ENCODE assay signal across 22 cellular contexts in genomic region chr1:152912900-152913299, GRCh38. TPM values are rescaled to one million over a fixed set of nuclear protein-coding genes. Genes with fewer than 3 reads are reported as not detected.
DNase-seq lines count a peak whose midpoint lies in the region; ATAC-seq and TF ChIP-seq lines count a peak whose summit lies in the region.
"Had no signal": no experiment of that assay in that cellular context is flagged by ENCODE, and none has a peak within 500 bp of the region (broad histone marks: within the 10 kb centered on the region; RNA-seq: fewer than 3 reads in every experiment).

No MANE protein-coding gene starts in this region.

- no peak overlapping the region for H3K27ac ChIP-seq in breast epithelium
- H3K27ac ChIP-seq in lung (ENCODE audit: low read depth in 1 of 2, low read length in 1 of 2) = no peak overlapping the region
- H3K27ac ChIP-seq in uterus = no peak overlapping the region
- H3K27ac ChIP-seq: C4-2B, RWPE1 had no signal

- POLR2A ChIA-PET in MCF 10A (lab: Yijun Ruan, JAX) = no interaction called here

- no peak overlapping the region for H3K4me3 ChIP-seq in breast epithelium
- H3K4me3 ChIP-seq in epithelial cell of esophagus (ENCODE audit: low read length) = no peak overlapping the region
- H3K4me3 ChIP-seq in lung = no peak overlapping the region
- no peak overlapping the region for H3K4me3 ChIP-seq in uterus
- H3K4me3 ChIP-seq: MG63 had no signal

- ATAC-seq in lung (ENCODE audit: insufficient read depth, low FRiP score) (peak; percentile 6), GM21367 (IDR thresholded peaks at IDR 0.05; ENCODE audit: unreplicated experiment) (no peak)

- DNase-seq in MCF 10A (ENCODE audit: unreplicated experiment) = no peak
- no peak for DNase-seq in breast epithelium (ENCODE audit: low spot score in 2 of 2)
- DNase-seq in epithelial cell of esophagus (ENCODE audit: low read depth) = peak; percentile 59
- no peak for DNase-seq in lung (ENCODE audit: low spot score)
- no peak for DNase-seq in uterus
- DNase-seq in stimulated activated naive CD4-positive, alpha-beta T cell (lab: John Stamatoyannopoulos, UW) = no peak
- no peak for DNase-seq in OCI-M1 (lab: John Stamatoyannopoulos, UW)
- DNase-seq: DMS79, Kasumi-1, MG63, NCI-H1417, NCI-H187, NCI-H2107, NCI-H446 treated with DMSO at 0.1 percent for 48 hours, NCI-H526 treated with DMSO at 0.1 percent for 48 hours, SHP77 treated with DMSO at 0.1 percent for 48 hours had no signal

- no peaks in the 10 kb centered on the region for H3K27me3 Mint-ChIP-seq in MCF 10A (ENCODE audit: insufficient read depth, unreplicated experiment)

- 57 to 58% methylated on average over 5 of the region's 5 CpGs for WGBS in lung, 2 donors

- H3K4me1 ChIP-seq in breast epithelium (no peaks in the 10 kb centered on the region), lung (ENCODE audit: control insufficient read depth in 2 of 2, insufficient read depth in 2 of 2, low read length in 2 of 2) (no peaks in the 10 kb centered on the region), uterus (no peaks in the 10 kb centered on the region)

- H3K27ac Mint-ChIP-seq in MCF 10A (ENCODE audit: low read depth, unreplicated experiment) = peak overlapping the region; percentile 1

- H3K4me3 Mint-ChIP-seq in MCF 10A (ENCODE audit: unreplicated experiment) = no peak overlapping the region

- H3K27me3 ChIP-seq in breast epithelium (peaks cover 0 to 4% of the 10 kb centered on the region in 2 donors), lung (ENCODE audit: control insufficient read depth, insufficient read depth) (no peaks in the 10 kb centered on the region), uterus (no peaks in the 10 kb centered on the region)
- H3K27me3 ChIP-seq: MG63 had no signal

- no peak for TF ChIP-seq CTCF in MCF 10A (IDR thresholded peaks at IDR 0.05; ENCODE audit: unreplicated experiment)
- no peak for TF ChIP-seq CTCF in breast epithelium (IDR thresholded peaks at IDR 0.05)
- TF ChIP-seq CTCF in epithelial cell of esophagus (IDR thresholded peaks at IDR 0.05; ENCODE audit: insufficient read depth, low read depth, low read length, missing control alignments) = no peak
- no peak for TF ChIP-seq CTCF in lung (IDR thresholded peaks at IDR 0.05; ENCODE audit: control extremely low read depth, extremely low read depth)
- no peak for TF ChIP-seq CTCF in uterus (IDR thresholded peaks at IDR 0.05)

- peaks cover 11% of the 10 kb centered on the region for H3K4me1 Mint-ChIP-seq in MCF 10A (ENCODE audit: insufficient read depth, unreplicated experiment)

- TF ChIP-seq POLR2A in breast epithelium (IDR thresholded peaks at IDR 0.05) (no peak), uterus (IDR thresholded peaks at IDR 0.05) (no peak)

- BruUV-seq in MCF 10A (replicated peaks; lab: Mats Ljungman, UMichigan) = no TSS peak

- intact Hi-C loops in MCF 10A (cut with micrococcal nuclease) = no loop called here
- intact Hi-C loops in breast epithelium (cut with DNase I; ENCODE audit: low total_unique reads) = no loop called here
- intact Hi-C loops in uterus (cut with DNase I; ENCODE audit: low total_unique reads) = no loop called here

- H3K36me3 Mint-ChIP-seq in MCF 10A (ENCODE audit: insufficient read depth, unreplicated experiment) = no peaks in the 10 kb centered on the region

- peaks cover 0 to 6% of the 10 kb centered on the region in 2 donors for H3K9me3 ChIP-seq in breast epithelium
- peaks cover 0 to 9% of the 10 kb centered on the region in 2 donors for H3K9me3 ChIP-seq in lung (ENCODE audit: control insufficient read depth in 2 of 2, insufficient read depth in 1 of 2, low read length in 1 of 2)
- H3K9me3 ChIP-seq in uterus = no peaks in the 10 kb centered on the region

- CTCF ChIA-PET in MCF 10A (lab: Yijun Ruan, JAX) = interaction anchor here (0.7 to 5.7 kb wide), 8 partner anchors 10 to 321 kb away, joined by 3 to 44 read pairs (median 8); no protein-coding TSS in a partner anchor

- peaks cover 13% of the 10 kb centered on the region for H3K9me3 Mint-ChIP-seq in MCF 10A (ENCODE audit: unreplicated experiment)

- H3K36me3 ChIP-seq in breast epithelium (no peaks in the 10 kb centered on the region), lung (ENCODE audit: control insufficient read depth in 2 of 2, insufficient read depth in 2 of 2, low read length in 2 of 2) (no peaks in the 10 kb centered on the region), uterus (no peaks in the 10 kb centered on the region)
- H3K36me3 ChIP-seq: MG63 had no signal

RNA-seq across cellular contexts. Expression of gene IVL, which starts 4.6 kb away (rescaled TPM):
- total RNA-seq in MCF 10A (2022) (0.33 and 0.56 TPM in 2 replicates), breast epithelium (not detected), lung (under 1 TPM in 1 of 2 donors, not detected in 1; 0.31 TPM), uterus (not detected)
- under 1 TPM; 0.22 to 0.52 TPM for polyA plus RNA-seq in lung
- total RNA-seq: A172, H4 had no signal
- polyA plus RNA-seq: AG04450 had no signal

RNA-seq across cellular contexts. Expression of gene SPRR5, which starts 34.1 kb away (rescaled TPM):
- total RNA-seq in MCF 10A (2022) = not detected in 2 replicates
- total RNA-seq in breast epithelium = not detected
- total RNA-seq in lung = not detected
- polyA plus RNA-seq in lung = under 1 TPM in 1 of 2 donors, not detected in 1; 0.05 TPM
- not detected for total RNA-seq in uterus
- total RNA-seq: A172, H4 had no signal
- polyA plus RNA-seq: AG04450 had no signal

RNA-seq across cellular contexts. Expression of gene SMCP, which starts 34.8 kb away (rescaled TPM):
- total RNA-seq in MCF 10A (2022) (not detected in 2 replicates), breast epithelium (not detected), lung (not detected), uterus (not detected)
- not detected for polyA plus RNA-seq in lung
- total RNA-seq: A172, H4 had no signal
- polyA plus RNA-seq: AG04450 had no signal

RNA-seq across cellular contexts. Expression of gene LCE7A, which starts 53.1 kb away (rescaled TPM):
- not detected in 2 replicates for total RNA-seq in MCF 10A (2022)
- total RNA-seq in breast epithelium = not detected
- total RNA-seq in lung = not detected
- polyA plus RNA-seq in lung = not detected
- total RNA-seq in uterus = not detected
- total RNA-seq: A172, H4 had no signal
- polyA plus RNA-seq: AG04450 had no signal

RNA-seq across cellular contexts. Expression of gene SPRR4, which starts 57.5 kb away (rescaled TPM):
- total RNA-seq in MCF 10A (2022) (not detected in 2 replicates), breast epithelium (not detected), lung (not detected), uterus (not detected)
- not detected for polyA plus RNA-seq in lung
- total RNA-seq: A172, H4 had no signal
- polyA plus RNA-seq: AG04450 had no signal
